ENCODE assay signal across 9 cellular contexts in genomic region chr1:59730759-59731478, GRCh38.
DNase-seq lines count a peak whose midpoint lies in the region; ATAC-seq, FAIRE-seq and TF ChIP-seq lines count a peak whose summit lies in the region.
"Had no signal": no experiment of that assay in that cellular context is flagged by ENCODE, and none has a peak within 500 bp of the region (broad histone marks: within the 10 kb centered on the region; RNA-seq: fewer than 3 reads in every experiment).

No MANE protein-coding gene starts in this region.

- H3K79me2 ChIP-seq in PC-9 (ENCODE audit: low read depth) (no peaks in the 10 kb centered on the region), endothelial cell of umbilical vein (ENCODE audit: control insufficient read depth, insufficient read depth, low read length) (no peaks in the 10 kb centered on the region)
- H3K79me2 ChIP-seq: parathyroid adenoma had no signal

- H3K36me3 Mint-ChIP-seq in CD8-positive, alpha-beta T cell: peaks cover 8% of the 10 kb centered on the region

- DNase-seq in PC-9: peak; percentile 40 to 53
- DNase-seq in endothelial cell of umbilical vein (ENCODE audit: low read depth, low spot score): peak; percentile 93
- DNase-seq in midbrain (lab: John Stamatoyannopoulos, UW): peak; percentile 40
- no peak for DNase-seq in upper lobe of right lung
- no peak for DNase-seq in iPS-NIHi11 (ENCODE audit: low spot score)
- no peak for DNase-seq in CD8-positive, alpha-beta T cell

- H2AFZ ChIP-seq in PC-9 (no peak overlapping the region), endothelial cell of umbilical vein (ENCODE audit: low read depth, low read length) (peak overlapping the region; percentile 76)
- H2AFZ ChIP-seq: parathyroid adenoma had no signal

- H3K36me3 ChIP-seq in PC-9 (ENCODE audit: low read depth) (no peaks in the 10 kb centered on the region), endothelial cell of umbilical vein (ENCODE audit: control insufficient read depth in 2 of 2, extremely low read depth in 1 of 2, insufficient read depth in 2 of 2, low read length in 2 of 2) (no peaks in the 10 kb centered on the region), upper lobe of right lung (no peaks in the 10 kb centered on the region)
- no peaks in the 10 kb centered on the region for H3K36me3 ChIP-seq in CD8-positive, alpha-beta T cell (ENCODE audit: insufficient read depth, low read length)

- peak; percentile 88 for FAIRE-seq in endothelial cell of umbilical vein (lab: Jason Lieb, UNC)

- H3F3A ChIP-seq in PC-9 (ENCODE audit: insufficient read depth, low read depth): no peaks in the 10 kb centered on the region

- no peaks in the 10 kb centered on the region for H3K9me3 Mint-ChIP-seq in CD8-positive, alpha-beta T cell

- H3K4me1 ChIP-seq in PC-9 (replicated peaks; ENCODE audit: insufficient read depth) (peaks cover 10% of the 10 kb centered on the region), endothelial cell of umbilical vein (ENCODE audit: control insufficient read depth, extremely low read depth, insufficient read depth, low read length) (peaks cover 15% of the 10 kb centered on the region), upper lobe of right lung (peaks cover 33% of the 10 kb centered on the region)
- peaks cover 14% of the 10 kb centered on the region for H3K4me1 ChIP-seq in CD8-positive, alpha-beta T cell (ENCODE audit: insufficient read depth, low read length)

- BruUV-seq in PC-9 (replicated peaks; lab: Mats Ljungman, UMichigan) (no TSS peak), endothelial cell of umbilical vein (replicated peaks; lab: Mats Ljungman, UMichigan) (TSS peak; percentile 36)

- dilution Hi-C loops in endothelial cell of umbilical vein (cut with MboI; ENCODE audit: extremely low pct_ligation_motif_present, low sequenced_read_pairs): no loop called here

- peak overlapping the region; percentile 39; the same call in 1 of the 2 replicates for H3K27ac ChIP-seq in PC-9
- H3K27ac ChIP-seq in endothelial cell of umbilical vein (ENCODE audit: insufficient read depth, low read depth, low read length): peak overlapping the region; percentile 79
- peak overlapping the region; percentile 53 for H3K27ac ChIP-seq in upper lobe of right lung
- H3K27ac ChIP-seq in CD8-positive, alpha-beta T cell (ENCODE audit: low read depth, low read length): no peak overlapping the region
- H3K27ac ChIP-seq: parathyroid adenoma had no signal

- TF ChIP-seq POLR2A in endothelial cell of umbilical vein (IDR thresholded peaks at IDR 0.05; ENCODE audit: low read depth, low read length): peak; percentile 47

- H3K27me3 ChIP-seq in PC-9 (ENCODE audit: insufficient read depth, low read depth): no peaks in the 10 kb centered on the region
- no peaks in the 10 kb centered on the region for H3K27me3 ChIP-seq in endothelial cell of umbilical vein (ENCODE audit: control insufficient read depth in 2 of 2, insufficient read depth in 2 of 2, low read length in 2 of 2)
- no peaks in the 10 kb centered on the region for H3K27me3 ChIP-seq in upper lobe of right lung
- no peaks in the 10 kb centered on the region for H3K27me3 ChIP-seq in CD8-positive, alpha-beta T cell (ENCODE audit: insufficient read depth, low read length)

- H4K20me1 ChIP-seq in PC-9 (ENCODE audit: insufficient read depth) (no peaks in the 10 kb centered on the region), endothelial cell of umbilical vein (replicated peaks; ENCODE audit: control insufficient read depth, extremely low read depth, insufficient read depth, low read length) (no peaks in the 10 kb centered on the region)

- peak overlapping the region; percentile 16 for H3K9ac ChIP-seq in endothelial cell of umbilical vein (replicated peaks; ENCODE audit: extremely low read depth, insufficient read depth, low read length)
- H3K9ac ChIP-seq: parathyroid adenoma had no signal

- CTCF ChIA-PET in PC-9 (lab: Charles Lee): no interaction called here
- CTCF ChIA-PET in endothelial cell of umbilical vein (lab: Charles Lee): interaction anchor here (1.2 to 3.0 kb wide), 5 partner anchors 9 to 1079 kb away, joined by 3 to 17 read pairs (median 5); no protein-coding TSS in a partner anchor
- CTCF ChIA-PET in CD8-positive, alpha-beta T cell (lab: Charles Lee): interaction anchor here (0.7 kb wide), 1 partner anchor 45 kb away, joined by 3 read pairs; no protein-coding TSS in a partner anchor

- H3K4me1 Mint-ChIP-seq in CD8-positive, alpha-beta T cell (ENCODE audit: low read depth): peaks cover 18% of the 10 kb centered on the region

- H3K27me3 Mint-ChIP-seq in CD8-positive, alpha-beta T cell (ENCODE audit: low read depth): no peaks in the 10 kb centered on the region

- H3K4me2 ChIP-seq in PC-9: peak overlapping the region; percentile 8; the same call in 1 of the 2 replicates
- no peak overlapping the region for H3K4me2 ChIP-seq in endothelial cell of umbilical vein (ENCODE audit: insufficient read depth, low read length)

- ATAC-seq in GM18511 (IDR thresholded peaks at IDR 0.05; ENCODE audit: unreplicated experiment) (peak; percentile 51), upper lobe of right lung (peak; percentile 68), HG02678 (IDR thresholded peaks at IDR 0.05; ENCODE audit: unreplicated experiment) (no peak)
- ATAC-seq in CD8-positive, alpha-beta T cell: no peak

- H3K9me2 ChIP-seq in PC-9 (ENCODE audit: insufficient read depth): no peaks in the 10 kb centered on the region

- H3K4me3 Mint-ChIP-seq in CD8-positive, alpha-beta T cell: no peak overlapping the region

- no peaks in the 10 kb centered on the region for H3K9me1 ChIP-seq in endothelial cell of umbilical vein (replicated peaks; ENCODE audit: control insufficient read depth, extremely low read depth, insufficient read depth, low read length)

- TF ChIP-seq CTCF in PC-9 (conservative IDR thresholded peaks at IDR 0.05): no peak
- no peak for TF ChIP-seq CTCF in endothelial cell of umbilical vein (IDR thresholded peaks at IDR 0.05; ENCODE audit: extremely low read depth in 1 of 2, insufficient read depth in 1 of 2, low read depth in 1 of 2, low read length in 2 of 2)
- no peak for TF ChIP-seq CTCF in upper lobe of right lung (IDR thresholded peaks at IDR 0.05)
- no peak for TF ChIP-seq CTCF in CD8-positive, alpha-beta T cell (IDR thresholded peaks at IDR 0.05)

- intact Hi-C loops in PC-9 (cut with micrococcal nuclease; ENCODE audit: unreplicated experiment): no loop called here
- intact Hi-C loops in endothelial cell of umbilical vein (cut with micrococcal nuclease): loop anchor here (1.0 kb wide), 2 partner anchors 12 to 19 kb away; no protein-coding TSS in a partner anchor
- intact Hi-C loops in upper lobe of right lung (cut with DNase I): no loop called here
- intact Hi-C loops in CD8-positive, alpha-beta T cell (cut with DNase I, micrococcal nuclease): no loop called here

- H3K27ac Mint-ChIP-seq in CD8-positive, alpha-beta T cell: no peak overlapping the region

- POLR2A ChIA-PET in PC-9 (lab: Charles Lee; ENCODE audit: unreplicated experiment): interaction anchor here (0.6 kb wide), 1 partner anchor 19 kb away, joined by 4 read pairs; no protein-coding TSS in a partner anchor
- POLR2A ChIA-PET in endothelial cell of umbilical vein (lab: Charles Lee): no interaction called here
- POLR2A ChIA-PET in CD8-positive, alpha-beta T cell (lab: Charles Lee): no interaction called here

- H3K4me3 ChIP-seq in PC-9 (no peak overlapping the region), endothelial cell of umbilical vein (replicated peaks in 1 of 3; ENCODE audit: insufficient read depth in 1 of 3, low read depth in 1 of 3, low read length in 3 of 3) (no peak overlapping the region), upper lobe of right lung (no peak overlapping the region)
- no peak overlapping the region for H3K4me3 ChIP-seq in CD8-positive, alpha-beta T cell (ENCODE audit: low read depth, low read length)

- H3K9me3 ChIP-seq in PC-9 (ENCODE audit: insufficient read depth, low read depth) (no peaks in the 10 kb centered on the region), endothelial cell of umbilical vein (replicated peaks; ENCODE audit: control insufficient read depth, insufficient read depth, low read length) (no peaks in the 10 kb centered on the region), upper lobe of right lung (no peaks in the 10 kb centered on the region)
- no peaks in the 10 kb centered on the region for H3K9me3 ChIP-seq in CD8-positive, alpha-beta T cell (ENCODE audit: low read length)

TF ChIP-seq in endothelial cell of umbilical vein, 7 proteins besides CTCF, POLR2A, EP300 and RAD21:
- TF ChIP-seq JUN (IDR thresholded peaks at IDR 0.05; ENCODE audit: borderline replicate concordance, insufficient read depth, insufficient read length, low read depth): no peak
- no peak for TF ChIP-seq GATA2 (IDR thresholded peaks at IDR 0.05; ENCODE audit: insufficient read depth, insufficient read length, low read depth, low read length)
- no peak for TF ChIP-seq MYC (IDR thresholded peaks at IDR 0.05; ENCODE audit: low read depth, low read length)
- peak; percentile 45 for TF ChIP-seq POLR2AphosphoS5 (IDR thresholded peaks at IDR 0.05; ENCODE audit: insufficient read depth, low read depth, low read length)
- TF ChIP-seq MAX (IDR thresholded peaks at IDR 0.05; ENCODE audit: insufficient read depth, insufficient read length): no peak
- peak; percentile 81 for TF ChIP-seq FOS (IDR thresholded peaks at IDR 0.05; ENCODE audit: borderline replicate concordance, insufficient read depth, low read length)
- no peak for TF ChIP-seq EZH2 (IDR thresholded peaks at IDR 0.05; ENCODE audit: borderline replicate concordance, low read depth, low read length, severe bottlenecking)

Comparison
In these comparisons a context has a peak if more than half of its experiments do, and no peak if none do; other contexts are left out.
1. ATAC-seq: peak in GM18511 (single experiment) and upper lobe of right lung (single experiment); none in HG02678 (single experiment) and CD8-positive, alpha-beta T cell (single experiment).
2. DNase-seq: peak in PC-9 (2 of 2), endothelial cell of umbilical vein (single experiment) and midbrain (single experiment); none in upper lobe of right lung (single experiment), iPS-NIHi11 (single experiment) and CD8-positive, alpha-beta T cell (0 of 7).